Comparison of ENCODE assay signal across 1 cellular context in genomic region chr5:135051399-135051798, GRCh38.
TF ChIP-seq lines count a peak whose summit lies in the region.

No MANE protein-coding gene starts in this region.

TF ChIP-seq in HepG2, 621 proteins besides CTCF, POLR2A, EP300 and RAD21:
- TF ChIP-seq ZNF646 (CRISPR knock-in tag; IDR thresholded peaks at IDR 0.05) (no peak), ZNF879 (CRISPR knock-in tag; IDR thresholded peaks at IDR 0.05) (no peak), KDM4B (CRISPR knock-in tag; IDR thresholded peaks at IDR 0.05) (no peak), GTF3A (CRISPR knock-in tag; conservative IDR thresholded peaks at IDR 0.05) (no peak)
